In genomic region chr11:134272381-134273316, GRCh38 we compare ENCODE assay signal across 1 cellular context.
TF ChIP-seq lines count a peak whose summit lies in the region.

No MANE protein-coding gene starts in this region.

TF ChIP-seq in HepG2, 621 proteins besides CTCF, POLR2A, EP300 and RAD21 (continued from another document and continues in another):
- TF ChIP-seq PREB (CRISPR knock-in tag; IDR thresholded peaks at IDR 0.05) (no peak), REST (IDR thresholded peaks at IDR 0.05; ENCODE audit: borderline replicate concordance in 1 of 2, low read depth in 1 of 2, low read length in 2 of 2) (no peak), ZNF281 (CRISPR knock-in tag; IDR thresholded peaks at IDR 0.05; ENCODE audit: borderline replicate concordance) (no peak), ZNF770 (CRISPR knock-in tag; IDR thresholded peaks at IDR 0.05) (no peak), ZNF414 (CRISPR knock-in tag; IDR thresholded peaks at IDR 0.05) (no peak), MEIS1 (CRISPR knock-in tag; IDR thresholded peaks at IDR 0.05; ENCODE audit: borderline replicate concordance) (peak; percentile 82; the same call in 1 of the 2 replicates), SPEN (CRISPR knock-in tag; IDR thresholded peaks at IDR 0.05; ENCODE audit: low read depth) (peak; percentile 39; the same call in 1 of the 2 replicates), ZNF260 (CRISPR knock-in tag; IDR thresholded peaks at IDR 0.05; ENCODE audit: borderline replicate concordance, low read depth) (no peak), ZNF552 (CRISPR knock-in tag; IDR thresholded peaks at IDR 0.05; ENCODE audit: borderline replicate concordance) (no peak), HMG20A (CRISPR knock-in tag; IDR thresholded peaks at IDR 0.05; ENCODE audit: borderline replicate concordance) (peak; percentile 44; the same call in 1 of the 2 replicates), LCORL (IDR thresholded peaks at IDR 0.05) (no peak), LCORL (CRISPR knock-in tag; IDR thresholded peaks at IDR 0.05) (peak; percentile 71), TEF (CRISPR knock-in tag; IDR thresholded peaks at IDR 0.05) (no peak), HIVEP1 (CRISPR knock-in tag; IDR thresholded peaks at IDR 0.05) (no peak), RBM22 (optimal IDR thresholded peaks at IDR 0.05; ENCODE audit: low read length) (no peak), NR2F2 (IDR thresholded peaks at IDR 0.05; ENCODE audit: borderline replicate concordance, low read depth) (no peak), KDM5B (CRISPR knock-in tag; IDR thresholded peaks at IDR 0.05; ENCODE audit: borderline replicate concordance) (no peak), KLF15 (CRISPR knock-in tag; IDR thresholded peaks at IDR 0.05; ENCODE audit: borderline replicate concordance) (no peak), TBP (CRISPR knock-in tag; IDR thresholded peaks at IDR 0.05) (no peak), ZNF275 (CRISPR knock-in tag; IDR thresholded peaks at IDR 0.05; ENCODE audit: borderline replicate concordance) (no peak), THYN1 (CRISPR knock-in tag; IDR thresholded peaks at IDR 0.05; ENCODE audit: borderline replicate concordance, low read depth) (no peak), E2F2 (CRISPR knock-in tag; IDR thresholded peaks at IDR 0.05; ENCODE audit: borderline replicate concordance) (no peak), NFAT5 (CRISPR knock-in tag; IDR thresholded peaks at IDR 0.05) (no peak), ZMYM3 (CRISPR knock-in tag; IDR thresholded peaks at IDR 0.05) (no peak), ZNF781 (CRISPR knock-in tag; IDR thresholded peaks at IDR 0.05; ENCODE audit: borderline replicate concordance, not compliant biosample characterization) (no peak), ZNF746 (CRISPR knock-in tag; IDR thresholded peaks at IDR 0.05) (no peak), AGO1 (IDR thresholded peaks at IDR 0.05; ENCODE audit: low read depth, low read length, poor library complexity, severe bottlenecking) (no peak), DRAP1 (CRISPR knock-in tag; IDR thresholded peaks at IDR 0.05) (peak; percentile 22; the same call in 1 of the 2 replicates), CREB1 (IDR thresholded peaks at IDR 0.05) (peak; percentile 98), CREB1 (CRISPR knock-in tag; IDR thresholded peaks at IDR 0.05) (peak; percentile 82), ZNF567 (CRISPR knock-in tag; IDR thresholded peaks at IDR 0.05; ENCODE audit: borderline replicate concordance) (no peak), ZKSCAN8 (CRISPR knock-in tag; IDR thresholded peaks at IDR 0.05; ENCODE audit: borderline replicate concordance) (no peak), REL (CRISPR knock-in tag; conservative IDR thresholded peaks at IDR 0.05) (no peak), ZSCAN20 (CRISPR knock-in tag; IDR thresholded peaks at IDR 0.05; ENCODE audit: borderline replicate concordance) (no peak), TGIF2 (CRISPR knock-in tag; IDR thresholded peaks at IDR 0.05) (no peak), ARNT (IDR thresholded peaks at IDR 0.05) (no peak), ZNF614 (CRISPR knock-in tag; IDR thresholded peaks at IDR 0.05; ENCODE audit: borderline replicate concordance) (0 out of 2 replicates have a peak, but pooled peaks have one; percentile 33)
